ENCODE assay signal across 1 cellular context in the genomic region with DNA sequence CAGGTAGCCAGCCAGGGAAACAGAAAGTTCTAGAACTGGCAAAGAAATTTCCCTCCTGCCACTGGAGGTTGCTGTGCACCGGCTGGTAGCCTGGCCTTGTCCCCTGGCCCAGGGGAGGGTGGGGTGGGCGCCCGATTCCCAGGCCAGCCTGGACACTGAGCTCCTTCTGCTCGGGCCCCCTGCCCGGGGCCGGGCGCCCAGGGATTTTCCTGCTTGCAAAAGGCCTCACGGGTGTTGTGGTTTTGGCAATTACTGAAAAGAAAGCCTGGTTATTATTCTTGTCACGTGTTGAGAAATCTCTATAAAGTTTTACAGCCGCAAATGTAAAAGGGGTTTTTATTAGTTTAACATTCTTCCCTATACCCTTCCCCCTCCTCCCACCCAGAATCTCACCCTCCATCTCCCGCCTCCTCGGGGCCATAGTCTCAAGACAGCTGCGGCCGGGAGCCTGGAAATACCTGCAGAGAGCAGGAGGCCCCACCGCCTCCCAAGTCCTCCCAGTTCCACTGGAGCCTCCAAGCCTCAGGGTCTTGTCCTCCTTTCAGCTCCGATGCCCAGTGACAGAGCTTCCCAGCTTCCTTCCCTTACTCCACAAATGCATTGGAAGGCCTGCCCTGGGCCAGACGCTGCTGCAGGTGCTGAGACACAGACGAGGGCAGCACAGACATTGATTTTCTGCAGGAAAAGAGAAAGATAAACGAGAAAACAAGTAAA.
TF ChIP-seq lines count a peak whose summit lies in the region.

No MANE protein-coding gene starts in this region.

TF ChIP-seq in GM23338, 12 proteins besides CTCF, POLR2A, EP300 and RAD21 (continued from another document):
- TF ChIP-seq, protein P1, sequence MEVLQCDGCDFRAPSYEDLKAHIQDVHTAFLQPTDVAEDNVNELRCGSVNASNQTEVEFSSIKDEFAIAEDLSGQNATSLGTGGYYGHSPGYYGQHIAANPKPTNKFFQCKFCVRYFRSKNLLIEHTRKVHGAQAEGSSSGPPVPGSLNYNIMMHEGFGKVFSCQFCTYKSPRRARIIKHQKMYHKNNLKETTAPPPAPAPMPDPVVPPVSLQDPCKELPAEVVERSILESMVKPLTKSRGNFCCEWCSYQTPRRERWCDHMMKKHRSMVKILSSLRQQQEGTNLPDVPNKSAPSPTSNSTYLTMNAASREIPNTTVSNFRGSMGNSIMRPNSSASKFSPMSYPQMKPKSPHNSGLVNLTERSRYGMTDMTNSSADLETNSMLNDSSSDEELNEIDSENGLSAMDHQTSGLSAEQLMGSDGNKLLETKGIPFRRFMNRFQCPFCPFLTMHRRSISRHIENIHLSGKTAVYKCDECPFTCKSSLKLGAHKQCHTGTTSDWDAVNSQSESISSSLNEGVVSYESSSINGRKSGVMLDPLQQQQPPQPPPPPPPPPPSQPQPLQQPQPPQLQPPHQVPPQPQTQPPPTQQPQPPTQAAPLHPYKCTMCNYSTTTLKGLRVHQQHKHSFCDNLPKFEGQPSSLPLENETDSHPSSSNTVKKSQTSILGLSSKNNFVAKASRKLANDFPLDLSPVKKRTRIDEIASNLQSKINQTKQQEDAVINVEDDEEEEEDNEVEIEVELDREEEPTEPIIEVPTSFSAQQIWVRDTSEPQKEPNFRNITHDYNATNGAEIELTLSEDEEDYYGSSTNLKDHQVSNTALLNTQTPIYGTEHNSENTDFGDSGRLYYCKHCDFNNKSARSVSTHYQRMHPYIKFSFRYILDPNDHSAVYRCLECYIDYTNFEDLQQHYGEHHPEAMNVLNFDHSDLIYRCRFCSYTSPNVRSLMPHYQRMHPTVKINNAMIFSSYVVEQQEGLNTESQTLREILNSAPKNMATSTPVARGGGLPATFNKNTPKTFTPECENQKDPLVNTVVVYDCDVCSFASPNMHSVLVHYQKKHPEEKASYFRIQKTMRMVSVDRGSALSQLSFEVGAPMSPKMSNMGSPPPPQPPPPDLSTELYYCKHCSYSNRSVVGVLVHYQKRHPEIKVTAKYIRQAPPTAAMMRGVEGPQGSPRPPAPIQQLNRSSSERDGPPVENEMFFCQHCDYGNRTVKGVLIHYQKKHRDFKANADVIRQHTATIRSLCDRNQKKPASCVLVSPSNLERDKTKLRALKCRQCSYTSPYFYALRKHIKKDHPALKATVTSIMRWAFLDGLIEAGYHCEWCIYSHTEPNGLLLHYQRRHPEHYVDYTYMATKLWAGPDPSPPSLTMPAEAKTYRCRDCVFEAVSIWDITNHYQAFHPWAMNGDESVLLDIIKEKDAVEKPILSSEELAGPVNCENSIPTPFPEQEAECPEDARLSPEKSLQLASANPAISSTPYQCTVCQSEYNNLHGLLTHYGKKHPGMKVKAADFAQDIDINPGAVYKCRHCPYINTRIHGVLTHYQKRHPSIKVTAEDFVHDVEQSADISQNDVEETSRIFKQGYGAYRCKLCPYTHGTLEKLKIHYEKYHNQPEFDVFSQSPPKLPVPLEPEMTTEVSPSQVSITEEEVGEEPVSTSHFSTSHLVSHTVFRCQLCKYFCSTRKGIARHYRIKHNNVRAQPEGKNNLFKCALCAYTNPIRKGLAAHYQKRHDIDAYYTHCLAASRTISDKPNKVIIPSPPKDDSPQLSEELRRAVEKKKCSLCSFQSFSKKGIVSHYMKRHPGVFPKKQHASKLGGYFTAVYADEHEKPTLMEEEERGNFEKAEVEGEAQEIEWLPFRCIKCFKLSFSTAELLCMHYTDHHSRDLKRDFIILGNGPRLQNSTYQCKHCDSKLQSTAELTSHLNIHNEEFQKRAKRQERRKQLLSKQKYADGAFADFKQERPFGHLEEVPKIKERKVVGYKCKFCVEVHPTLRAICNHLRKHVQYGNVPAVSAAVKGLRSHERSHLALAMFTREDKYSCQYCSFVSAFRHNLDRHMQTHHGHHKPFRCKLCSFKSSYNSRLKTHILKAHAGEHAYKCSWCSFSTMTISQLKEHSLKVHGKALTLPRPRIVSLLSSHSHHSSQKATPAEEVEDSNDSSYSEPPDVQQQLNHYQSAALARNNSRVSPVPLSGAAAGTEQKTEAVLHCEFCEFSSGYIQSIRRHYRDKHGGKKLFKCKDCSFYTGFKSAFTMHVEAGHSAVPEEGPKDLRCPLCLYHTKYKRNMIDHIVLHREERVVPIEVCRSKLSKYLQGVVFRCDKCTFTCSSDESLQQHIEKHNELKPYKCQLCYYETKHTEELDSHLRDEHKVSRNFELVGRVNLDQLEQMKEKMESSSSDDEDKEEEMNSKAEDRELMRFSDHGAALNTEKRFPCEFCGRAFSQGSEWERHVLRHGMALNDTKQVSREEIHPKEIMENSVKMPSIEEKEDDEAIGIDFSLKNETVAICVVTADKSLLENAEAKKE (CRISPR knock-in tag; IDR thresholded peaks at IDR 0.05): no peak
- TF ChIP-seq ZNF331 (CRISPR knock-in tag; IDR thresholded peaks at IDR 0.05; ENCODE audit: low read depth) (no peak), NANOG (IDR thresholded peaks at IDR 0.05; ENCODE audit: borderline replicate concordance) (no peak), JUNB (IDR thresholded peaks at IDR 0.05; ENCODE audit: unreplicated experiment) (no peak), EZH2phosphoT487 (IDR thresholded peaks at IDR 0.05; ENCODE audit: unreplicated experiment) (no peak), POLR2AphosphoS5 (IDR thresholded peaks at IDR 0.05; ENCODE audit: low read depth) (no peak), CREB1 (CRISPR knock-in tag; IDR thresholded peaks at IDR 0.05; ENCODE audit: low read depth) (no peak), EZH2 (IDR thresholded peaks at IDR 0.05; ENCODE audit: low read depth, unreplicated experiment) (no peak)
- TF ChIP-seq, protein P2, sequence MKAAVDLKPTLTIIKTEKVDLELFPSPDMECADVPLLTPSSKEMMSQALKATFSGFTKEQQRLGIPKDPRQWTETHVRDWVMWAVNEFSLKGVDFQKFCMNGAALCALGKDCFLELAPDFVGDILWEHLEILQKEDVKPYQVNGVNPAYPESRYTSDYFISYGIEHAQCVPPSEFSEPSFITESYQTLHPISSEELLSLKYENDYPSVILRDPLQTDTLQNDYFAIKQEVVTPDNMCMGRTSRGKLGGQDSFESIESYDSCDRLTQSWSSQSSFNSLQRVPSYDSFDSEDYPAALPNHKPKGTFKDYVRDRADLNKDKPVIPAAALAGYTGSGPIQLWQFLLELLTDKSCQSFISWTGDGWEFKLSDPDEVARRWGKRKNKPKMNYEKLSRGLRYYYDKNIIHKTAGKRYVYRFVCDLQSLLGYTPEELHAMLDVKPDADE (IDR thresholded peaks at IDR 0.05): no peak
